10 cellular contexts compared by ENCODE assay signal in the genomic region with DNA sequence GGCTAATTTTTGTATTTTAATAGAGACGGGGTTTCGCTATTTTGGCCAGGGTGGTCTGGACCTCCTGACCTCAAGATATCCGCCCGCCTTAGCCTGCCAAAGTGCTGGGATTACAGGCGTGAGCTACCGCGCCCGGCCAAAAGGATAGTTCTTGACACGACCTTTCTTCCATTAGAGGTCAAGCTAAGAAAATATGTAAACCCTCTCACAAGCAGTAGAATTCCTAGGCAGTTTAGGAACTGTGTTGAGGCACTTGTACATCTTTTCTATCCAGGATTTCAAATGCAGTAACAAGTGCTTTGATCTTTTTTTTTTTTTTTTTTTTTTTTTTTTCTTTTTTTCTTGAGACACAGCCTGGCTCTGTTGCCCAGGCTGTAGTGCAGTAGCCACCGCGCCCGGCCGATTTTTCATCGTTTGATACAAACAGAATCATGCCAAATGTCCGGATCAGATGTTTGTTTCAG. TPM values are rescaled to one million over a fixed set of nuclear protein-coding genes. Genes with fewer than 3 reads are reported as not detected.
DNase-seq lines count a peak whose midpoint lies in the region; ATAC-seq and TF ChIP-seq lines count a peak whose summit lies in the region.
"Had no signal": no experiment of that assay in that cellular context is flagged by ENCODE, and none has a peak within 500 bp of the region (broad histone marks: within the 10 kb centered on the region; RNA-seq: fewer than 3 reads in every experiment).

No MANE protein-coding gene starts in this region.

- ATAC-seq in naive thymus-derived CD8-positive, alpha-beta T cell = no peak
- ATAC-seq in HG03139 (IDR thresholded peaks at IDR 0.05; ENCODE audit: unreplicated experiment) = no peak
- ATAC-seq: left lung had no signal

- no peaks in the 10 kb centered on the region for H3K36me3 Mint-ChIP-seq in activated naive CD8-positive, alpha-beta T cell
- peaks cover 0 to 16% (median 0%) of the 10 kb centered on the region in 3 donors for H3K36me3 Mint-ChIP-seq in naive thymus-derived CD8-positive, alpha-beta T cell

- H3K4me1 ChIP-seq in BLaER1 (peaks cover 56% of the 10 kb centered on the region), DOHH2 (ENCODE audit: control insufficient read depth, low read length) (peaks cover 60% of the 10 kb centered on the region), tibial nerve (peaks cover 3 to 40% (median 20%) of the 10 kb centered on the region in 4 donors)

- H3K27me3 Mint-ChIP-seq in activated naive CD8-positive, alpha-beta T cell = no peaks in the 10 kb centered on the region
- no peaks in the 10 kb centered on the region for H3K27me3 Mint-ChIP-seq in naive thymus-derived CD8-positive, alpha-beta T cell

- peak overlapping the region; percentile 96 for H3K4me3 Mint-ChIP-seq in activated naive CD8-positive, alpha-beta T cell
- H3K4me3 Mint-ChIP-seq in naive thymus-derived CD8-positive, alpha-beta T cell = peak overlapping the region in 9 of 10 donors; percentile 52 to 99 (median 94)

- H3K79me2 ChIP-seq in DOHH2 (ENCODE audit: control insufficient read depth, low read length) = peaks cover 55% of the 10 kb centered on the region

- H3F3A ChIP-seq in DOHH2 (ENCODE audit: control insufficient read depth, insufficient read depth) = peaks cover 43% of the 10 kb centered on the region

- H3K4me2 ChIP-seq in BLaER1 = peak overlapping the region; percentile 75; the same call in 1 of the 2 replicates
- H3K4me2 ChIP-seq in DOHH2 (ENCODE audit: low read length) = peak overlapping the region; percentile 86; the same call in 1 of the 2 replicates

- H3K36me3 ChIP-seq in BLaER1 (peaks cover 32% of the 10 kb centered on the region), DOHH2 (ENCODE audit: control insufficient read depth, low read length) (peaks cover 70% of the 10 kb centered on the region), tibial nerve (peaks cover 0 to 16% (median 0%) of the 10 kb centered on the region in 3 donors)

- no peak for TF ChIP-seq POLR2A in tibial nerve (IDR thresholded peaks at IDR 0.05)

- no peaks in the 10 kb centered on the region for H3K9me3 Mint-ChIP-seq in activated naive CD8-positive, alpha-beta T cell (ENCODE audit: low read depth)
- peaks cover 0 to 2% (median 0%) of the 10 kb centered on the region in 9 donors for H3K9me3 Mint-ChIP-seq in naive thymus-derived CD8-positive, alpha-beta T cell

- no peak for TF ChIP-seq EP300 in tibial nerve (IDR thresholded peaks at IDR 0.05)

- H3K9ac ChIP-seq in BLaER1 = no peak overlapping the region

- TF ChIP-seq CTCF in DOHH2 (IDR thresholded peaks at IDR 0.05; ENCODE audit: low read depth, low read length, poor library complexity, severe bottlenecking) (no peak), tibial nerve (IDR thresholded peaks at IDR 0.05) (no peak)

- no peak for DNase-seq in naive thymus-derived CD8-positive, alpha-beta T cell
- no peak for DNase-seq in GM03348 (ENCODE audit: low spot score)
- DNase-seq in tibial nerve (ENCODE audit: low spot score in 2 of 2) = no peak
- no peak for DNase-seq in NCI-H526 treated with DMSO at 0.1 percent for 48 hours (lab: John Stamatoyannopoulos, UW)
- DNase-seq: SK-N-SH had no signal

- H3K4me3 ChIP-seq in BLaER1 = no peak overlapping the region; the same call in 1 of the 2 replicates
- no peak overlapping the region for H3K4me3 ChIP-seq in DOHH2 (ENCODE audit: low read length)
- no peak overlapping the region for H3K4me3 ChIP-seq in tibial nerve

- H3K27me3 ChIP-seq in BLaER1 (no peaks in the 10 kb centered on the region), DOHH2 (ENCODE audit: control insufficient read depth, low read length) (no peaks in the 10 kb centered on the region), tibial nerve (no peaks in the 10 kb centered on the region)
- H3K27me3 ChIP-seq: left lung had no signal

- WGBS in tibial nerve, 2 donors = 85 to 88% methylated on average over 15 of the region's 15 CpGs

- POLR2A ChIA-PET in naive thymus-derived CD8-positive, alpha-beta T cell (lab: Charles Lee) = interaction anchor here (1.7 to 6.8 kb wide), 2 partner anchors 12 to 20 kb away, joined by 6 to 106 read pairs; partner anchors contain the start of gene RPS15A

- H3K27ac Mint-ChIP-seq in activated naive CD8-positive, alpha-beta T cell = peak overlapping the region; percentile 80
- peak overlapping the region in 3 of 10 donors; percentile 43 to 96 (median 94) for H3K27ac Mint-ChIP-seq in naive thymus-derived CD8-positive, alpha-beta T cell

- H3K9me3 ChIP-seq in BLaER1 (peaks cover 5% of the 10 kb centered on the region; the same call in 1 of the 2 replicates), DOHH2 (ENCODE audit: control insufficient read depth, insufficient read depth, low read length) (no peaks in the 10 kb centered on the region), tibial nerve (no peaks in the 10 kb centered on the region)
- H3K9me3 ChIP-seq: left lung, SK-N-SH had no signal

- peaks cover 52% of the 10 kb centered on the region for H3K4me1 Mint-ChIP-seq in activated naive CD8-positive, alpha-beta T cell (ENCODE audit: low read depth)
- peaks cover 21 to 63% (median 45%) of the 10 kb centered on the region in 4 donors for H3K4me1 Mint-ChIP-seq in naive thymus-derived CD8-positive, alpha-beta T cell

- H4K20me1 ChIP-seq in BLaER1 (peaks cover 34% of the 10 kb centered on the region), DOHH2 (ENCODE audit: control insufficient read depth, insufficient read depth, low read depth, low read length) (peaks cover 19% of the 10 kb centered on the region)

- no peak overlapping the region for H3K27ac ChIP-seq in BLaER1
- no peak overlapping the region for H3K27ac ChIP-seq in DOHH2 (ENCODE audit: low read depth, low read length)
- peak overlapping the region in 2 of 4 donors; percentile 92 to 93 for H3K27ac ChIP-seq in tibial nerve

- no peaks in the 10 kb centered on the region for H3K9me2 ChIP-seq in DOHH2 (replicated peaks; ENCODE audit: control insufficient read depth, low read length)
- H3K9me2 ChIP-seq: SK-N-SH had no signal

RNA-seq across cellular contexts. Expression of gene ARL6IP1, which starts 1.4 kb away (rescaled TPM):
- 100 to 1,000 TPM; 102 to 106 TPM for total RNA-seq in naive thymus-derived CD8-positive, alpha-beta T cell
- polyA plus RNA-seq in naive thymus-derived CD8-positive, alpha-beta T cell = 100 to 1,000 TPM; 157 to 210 (median 169) TPM
- 100 to 1,000 TPM; 159 to 203 (median 188) TPM for total RNA-seq in tibial nerve

RNA-seq across cellular contexts. Expression of gene RPS15A, which starts 12.7 kb away (rescaled TPM):
- 1,000 to 10,000 TPM; 3,226 to 3,314 TPM for total RNA-seq in naive thymus-derived CD8-positive, alpha-beta T cell
- 1,000 to 10,000 TPM; 4,112 to 5,165 (median 4,927) TPM for polyA plus RNA-seq in naive thymus-derived CD8-positive, alpha-beta T cell
- 1,000 to 10,000 TPM in 3 of 4 donors, 100 to 1,000 TPM in 1; 697 to 1,427 (median 1,125) TPM for total RNA-seq in tibial nerve
